Comparison of ENCODE assay signal across 8 cellular contexts in the genomic region with DNA sequence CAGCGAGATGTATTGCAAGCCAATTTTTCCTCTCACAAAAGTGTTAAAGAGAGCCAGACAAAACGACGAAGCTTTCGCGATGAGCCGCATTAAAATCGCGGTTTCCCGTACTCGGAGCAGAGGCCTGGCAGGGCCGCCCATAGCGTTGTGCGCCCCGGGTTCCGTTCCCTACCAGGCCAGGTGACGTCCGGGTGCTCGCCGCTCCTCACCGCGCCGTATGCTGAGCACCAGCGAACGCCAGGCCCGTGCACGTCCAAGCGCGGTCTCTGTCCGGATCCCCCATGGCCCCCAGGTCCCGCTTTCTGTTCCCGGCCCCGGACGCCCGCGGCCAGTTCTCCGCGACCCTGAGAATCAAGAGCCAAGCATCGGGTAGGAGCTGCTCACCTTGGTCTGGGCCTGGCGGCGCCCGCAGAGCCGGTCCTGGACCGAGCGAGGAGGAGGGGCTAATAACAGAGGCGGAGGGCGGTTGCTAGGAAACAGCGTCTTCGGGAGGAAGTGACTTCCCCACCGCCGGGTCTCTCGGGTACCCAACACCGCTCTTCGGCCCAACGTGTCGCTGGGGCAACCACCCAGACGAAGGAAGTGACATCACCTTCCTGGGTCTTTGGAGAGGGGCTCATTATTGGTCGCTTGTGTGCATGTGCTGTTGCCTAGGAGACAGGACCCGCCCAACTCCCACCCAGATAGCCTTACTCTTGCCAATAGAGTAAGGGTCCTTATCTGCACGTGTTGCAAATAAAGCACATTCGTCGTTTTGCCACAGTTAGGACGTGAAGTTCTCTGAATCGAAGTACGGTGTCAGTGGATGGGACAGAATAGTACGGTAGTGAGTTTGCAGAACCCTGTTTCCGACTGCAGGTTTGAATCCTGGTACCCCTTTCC. TPM values are rescaled to one million over a fixed set of nuclear protein-coding genes. Genes with fewer than 3 reads are reported as not detected.
DNase-seq lines count a peak whose midpoint lies in the region; ATAC-seq and TF ChIP-seq lines count a peak whose summit lies in the region.

Gene MAP9 (minus strand): TSS at position 579 of the 882 bp plus-strand sequence. CDS start 1,115 bp downstream, outside the sequence.

- no peaks in the 10 kb centered on the region for H3K36me3 ChIP-seq in BE2C

- peak; percentile 99 for ATAC-seq in GM19324 (IDR thresholded peaks at IDR 0.05; ENCODE audit: low FRiP score, unreplicated experiment)
- peak; percentile 100 for ATAC-seq in HG03457 (IDR thresholded peaks at IDR 0.05; ENCODE audit: unreplicated experiment)
- peak; percentile 96 for ATAC-seq in esophagus mucosa

- H3K9me3 ChIP-seq in BE2C: no peaks in the 10 kb centered on the region

- peak within 1 kb of the TSS; percentile 83 for H3K4me3 ChIP-seq in BE2C (ENCODE audit: low read depth, low read length)

- peaks cover 19% of the 10 kb centered on the region for H3K4me1 Mint-ChIP-seq in activated T-cell treated with anti-CD3 and anti-CD28 coated beads, Interleukin-2, amount 50 U/mL, for 24 hours (ENCODE audit: low read depth)

- no peak for TF ChIP-seq CTCF in BE2C (IDR thresholded peaks at IDR 0.05; ENCODE audit: low read depth, low read length)

- H3K27me3 ChIP-seq in BE2C: no peaks in the 10 kb centered on the region

- no peaks in the 10 kb centered on the region for H3K27me3 Mint-ChIP-seq in activated T-cell treated with anti-CD3 and anti-CD28 coated beads, Interleukin-2, amount 50 U/mL, for 24 hours

- H3K4me1 ChIP-seq in BE2C: peaks cover 3% of the 10 kb centered on the region; the same call in 1 of the 2 replicates

- peak within 1 kb of the TSS; percentile 89 for H3K4me3 Mint-ChIP-seq in activated T-cell treated with anti-CD3 and anti-CD28 coated beads, Interleukin-2, amount 50 U/mL, for 24 hours

- H3K9me3 Mint-ChIP-seq in activated T-cell treated with anti-CD3 and anti-CD28 coated beads, Interleukin-2, amount 50 U/mL, for 24 hours: no peaks in the 10 kb centered on the region

- peaks cover 14% of the 10 kb centered on the region for H3K36me3 Mint-ChIP-seq in activated T-cell treated with anti-CD3 and anti-CD28 coated beads, Interleukin-2, amount 50 U/mL, for 24 hours (ENCODE audit: low read depth)

- DNase-seq in BE2C (peak; percentile 98), NCI-H82 treated with DMSO at 0.1 percent for 48 hours (lab: John Stamatoyannopoulos, UW; ENCODE audit: unreplicated experiment) (peak; percentile 92), myocyte (ENCODE audit: low read depth) (peak; percentile 85)
- DNase-seq in activated T-cell treated with anti-CD3 and anti-CD28 coated beads, Interleukin-2, amount 50 U/mL, for 24 hours: peak; percentile 88
- DNase-seq in stimulated activated CD8-positive, alpha-beta memory T cell treated with anti-CD3 and anti-CD28 coated beads, Interleukin-7, amount 100 ng/mL, for 4 hours (ENCODE audit: low read depth in 2 of 2): peak; percentile 85 to 89

- H3K27ac Mint-ChIP-seq in activated T-cell treated with anti-CD3 and anti-CD28 coated beads, Interleukin-2, amount 50 U/mL, for 24 hours: peak within 1 kb of the TSS; percentile 92

RNA-seq across cellular contexts. Expression of gene MAP9, which starts in this region (rescaled TPM):
- polyA plus RNA-seq in BE2C (2012; ENCODE audit: insufficient read depth, insufficient read length, low read depth): 13.2 TPM
- total RNA-seq in esophagus mucosa (1.7 TPM), myocyte (1.2 and 1.7 TPM in 2 replicates)
- 1.6 TPM for polyA plus RNA-seq in myocyte (2012)

Comparison
In these comparisons a context has a peak if more than half of its experiments do, and no peak if none do; other contexts are left out.
1. Peak in every context shown above with its lines: DNase-seq, ATAC-seq and H3K4me3 ChIP-seq.